Comparison of ENCODE assay signal across 8 cellular contexts in genomic region chr12:80837342-80837978, GRCh38.
DNase-seq lines count a peak whose midpoint lies in the region; ATAC-seq and TF ChIP-seq lines count a peak whose summit lies in the region.

No MANE protein-coding gene starts in this region.

- no peak overlapping the region for H3K4me3 Mint-ChIP-seq in HFFc6
- no peak overlapping the region for H3K4me3 Mint-ChIP-seq in naive thymus-derived CD4-positive, alpha-beta T cell

- peak; percentile 84 for ATAC-seq in upper lobe of right lung
- ATAC-seq in naive thymus-derived CD4-positive, alpha-beta T cell: no peak
- no peak for ATAC-seq in HG03097 (IDR thresholded peaks at IDR 0.05; ENCODE audit: low FRiP score, unreplicated experiment)

- H3K36me3 ChIP-seq in ascending aorta (no peaks in the 10 kb centered on the region), upper lobe of right lung (no peaks in the 10 kb centered on the region)
- no peaks in the 10 kb centered on the region for H3K36me3 ChIP-seq in naive thymus-derived CD4-positive, alpha-beta T cell (ENCODE audit: control insufficient read depth in 2 of 3, insufficient read depth in 3 of 3, low read length in 3 of 3)

- intact Hi-C loops in ascending aorta (cut with DNase I) (no loop called here), upper lobe of right lung (cut with DNase I) (no loop called here)
- intact Hi-C loops in naive thymus-derived CD4-positive, alpha-beta T cell (cut with micrococcal nuclease): no loop called here

- peak overlapping the region; percentile 47 for H3K27ac Mint-ChIP-seq in HFFc6
- no peak overlapping the region for H3K27ac Mint-ChIP-seq in naive thymus-derived CD4-positive, alpha-beta T cell

- TF ChIP-seq CTCF in GM10248 (IDR thresholded peaks at IDR 0.05; ENCODE audit: control extremely low read depth, extremely low read depth, low read depth, missing control alignments): peak; percentile 67
- TF ChIP-seq CTCF in HFFc6 (IDR thresholded peaks at IDR 0.05): peak; percentile 83
- TF ChIP-seq CTCF in ascending aorta (IDR thresholded peaks at IDR 0.05): peak in 2 of 3 experiments; percentile 49 to 51
- TF ChIP-seq CTCF in upper lobe of right lung (IDR thresholded peaks at IDR 0.05): peak; percentile 65

- H3K4me1 ChIP-seq in ascending aorta: no peaks in the 10 kb centered on the region
- no peaks in the 10 kb centered on the region for H3K4me1 ChIP-seq in upper lobe of right lung
- H3K4me1 ChIP-seq in naive thymus-derived CD4-positive, alpha-beta T cell (ENCODE audit: control insufficient read depth in 2 of 2, insufficient read depth in 2 of 2, low read length in 2 of 2): no peaks in the 10 kb centered on the region

- CTCF ChIA-PET in GM10248 (lab: Yijun Ruan, JAX): interaction anchor here (0.5 to 4.9 kb wide), 22 partner anchors 10 to 127 kb away, joined by 3 to 36 read pairs (median 6); no protein-coding TSS in a partner anchor
- CTCF ChIA-PET in naive thymus-derived CD4-positive, alpha-beta T cell (lab: Charles Lee): no interaction called here

- H3K27me3 ChIP-seq in ascending aorta (no peaks in the 10 kb centered on the region), upper lobe of right lung (no peaks in the 10 kb centered on the region)
- no peaks in the 10 kb centered on the region for H3K27me3 ChIP-seq in naive thymus-derived CD4-positive, alpha-beta T cell (ENCODE audit: control insufficient read depth in 2 of 2, insufficient read depth in 2 of 2, low read length in 2 of 2)

- H3K36me3 Mint-ChIP-seq in HFFc6 (ENCODE audit: low read depth): no peaks in the 10 kb centered on the region
- no peaks in the 10 kb centered on the region for H3K36me3 Mint-ChIP-seq in naive thymus-derived CD4-positive, alpha-beta T cell

- H3K27me3 Mint-ChIP-seq in HFFc6 (ENCODE audit: insufficient read depth): peaks cover 1% of the 10 kb centered on the region
- no peaks in the 10 kb centered on the region for H3K27me3 Mint-ChIP-seq in naive thymus-derived CD4-positive, alpha-beta T cell

- H3K4me3 ChIP-seq in ascending aorta (no peak overlapping the region), upper lobe of right lung (no peak overlapping the region)
- no peak overlapping the region for H3K4me3 ChIP-seq in naive thymus-derived CD4-positive, alpha-beta T cell (ENCODE audit: low read length)

- no peaks in the 10 kb centered on the region for H3K9me3 Mint-ChIP-seq in HFFc6
- H3K9me3 Mint-ChIP-seq in naive thymus-derived CD4-positive, alpha-beta T cell: peaks cover 0 to 11% (median 4%) of the 10 kb centered on the region in 11 donors

- no peak overlapping the region for H3K27ac ChIP-seq in ascending aorta
- H3K27ac ChIP-seq in upper lobe of right lung: no peak overlapping the region
- H3K27ac ChIP-seq in naive thymus-derived CD4-positive, alpha-beta T cell (ENCODE audit: low read depth, low read length): no peak overlapping the region

- POLR2A ChIA-PET in GM10248 (lab: Yijun Ruan, JAX): no interaction called here
- POLR2A ChIA-PET in naive thymus-derived CD4-positive, alpha-beta T cell (lab: Charles Lee): no interaction called here

- H3K4me1 Mint-ChIP-seq in HFFc6 (ENCODE audit: low read depth): peaks cover 33% of the 10 kb centered on the region
- no peaks in the 10 kb centered on the region for H3K4me1 Mint-ChIP-seq in naive thymus-derived CD4-positive, alpha-beta T cell

- H3K9me3 ChIP-seq in ascending aorta: no peaks in the 10 kb centered on the region
- H3K9me3 ChIP-seq in upper lobe of right lung: no peaks in the 10 kb centered on the region
- no peaks in the 10 kb centered on the region for H3K9me3 ChIP-seq in naive thymus-derived CD4-positive, alpha-beta T cell (ENCODE audit: control insufficient read depth in 2 of 3, low read length in 3 of 3)

- no peak for DNase-seq in GM10248 (ENCODE audit: extremely low spot score)
- DNase-seq in HFFc6: peak; percentile 71
- peak; percentile 40 for DNase-seq in NCI-H1436 (lab: John Stamatoyannopoulos, UW)
- no peak for DNase-seq in ascending aorta (ENCODE audit: low spot score in 2 of 2)
- DNase-seq in iPS-NIHi7 (ENCODE audit: extremely low spot score): peak; percentile 66
- no peak for DNase-seq in upper lobe of right lung
- DNase-seq in naive thymus-derived CD4-positive, alpha-beta T cell: no peak

Comparison
In these comparisons a context has a peak if more than half of its experiments do, and no peak if none do; other contexts are left out.
1. DNase-seq: peak in HFFc6 (single experiment), NCI-H1436 (single experiment) and iPS-NIHi7 (single experiment); none in GM10248 (single experiment), ascending aorta (0 of 2), upper lobe of right lung (single experiment) and naive thymus-derived CD4-positive, alpha-beta T cell (0 of 9).
2. Peak in every context shown above with its lines, with median percentiles within 50 percentile points of each other: CTCF ChIP-seq.